10 cellular contexts compared by ENCODE assay signal in the genomic region with DNA sequence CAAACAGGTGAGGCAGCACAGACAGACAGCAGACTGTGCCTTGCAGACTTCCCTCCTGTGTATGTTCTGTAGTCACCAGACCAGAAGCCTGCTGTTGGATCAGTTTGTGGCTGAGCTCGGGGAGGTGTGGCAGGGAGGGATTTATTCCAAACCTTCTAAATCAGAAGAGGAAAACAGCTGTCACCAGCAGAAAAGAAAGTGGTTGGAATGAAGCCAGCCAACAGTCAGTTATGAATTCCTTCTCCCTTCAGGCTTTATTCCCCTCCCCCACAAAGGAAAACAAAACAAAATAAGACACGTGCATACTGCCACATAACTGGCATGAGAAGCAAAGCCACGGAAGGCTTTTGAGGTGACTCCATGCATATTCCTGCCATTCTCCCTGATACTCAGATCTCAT. TPM values are rescaled to one million over a fixed set of nuclear protein-coding genes. Genes with fewer than 3 reads are reported as not detected.
DNase-seq lines count a peak whose midpoint lies in the region; ATAC-seq and TF ChIP-seq lines count a peak whose summit lies in the region.
"Had no signal": no experiment of that assay in that cellular context is flagged by ENCODE, and none has a peak within 500 bp of the region (broad histone marks: within the 10 kb centered on the region; RNA-seq: fewer than 3 reads in every experiment).

No MANE protein-coding gene starts in this region.

- H3K4me3 Mint-ChIP-seq in CD14-positive monocyte = no peak overlapping the region

- H3K9me3 ChIP-seq in adipocyte (ENCODE audit: control insufficient read depth, low read length) = no peaks in the 10 kb centered on the region
- H3K9me3 ChIP-seq in thoracic aorta = no peaks in the 10 kb centered on the region

- H3K27me3 Mint-ChIP-seq in CD14-positive monocyte (ENCODE audit: low read depth in 3 of 3) = no peaks in the 10 kb centered on the region

- DNase-seq in activated naive CD4-positive, alpha-beta T cell treated with anti-CD3 and anti-CD28 coated beads, Interleukin-2, amount 50 U/mL, for 72 hours (ENCODE audit: low spot score in 2 of 2) = no peak
- DNase-seq in activated naive CD4-positive, alpha-beta T cell treated with anti-CD3 and anti-CD28 coated beads, Interleukin-2, amount 50 U/mL, for 16 hours = no peak
- DNase-seq in adipocyte (ENCODE audit: low read depth) = peak; percentile 69
- DNase-seq in iris pigment epithelial cell (ENCODE audit: low read depth) = peak; percentile 77
- no peak for DNase-seq in thoracic aorta (ENCODE audit: low spot score)
- DNase-seq in SIG-M5 (lab: John Stamatoyannopoulos, UW) = no peak
- no peak for DNase-seq in CD14-positive monocyte (ENCODE audit: low spot score)
- DNase-seq in germinal center (ENCODE audit: low spot score) = no peak
- DNase-seq: DMS79 had no signal

- intact Hi-C loops in CD14-positive monocyte (cut with micrococcal nuclease) = no loop called here

- no peaks in the 10 kb centered on the region for H3K9me3 Mint-ChIP-seq in activated naive CD4-positive, alpha-beta T cell treated with anti-CD3 and anti-CD28 coated beads, Interleukin-2, amount 50 U/mL, for 72 hours
- no peaks in the 10 kb centered on the region for H3K9me3 Mint-ChIP-seq in CD14-positive monocyte

- TF ChIP-seq CTCF in thoracic aorta (IDR thresholded peaks at IDR 0.05) (no peak), CD14-positive monocyte (IDR thresholded peaks at IDR 0.05) (no peak)

- ATAC-seq in activated naive CD4-positive, alpha-beta T cell treated with anti-CD3 and anti-CD28 coated beads, Interleukin-2, amount 50 U/mL, for 72 hours = no peak
- no peak for ATAC-seq in thoracic aorta (ENCODE audit: insufficient number of reproducible peaks, low FRiP score, low read depth)

- peaks cover 85% of the 10 kb centered on the region for H3K36me3 ChIP-seq in adipocyte (ENCODE audit: control insufficient read depth, insufficient read depth, low read length, severe bottlenecking)
- H3K36me3 ChIP-seq in thoracic aorta = peaks cover 43% of the 10 kb centered on the region

- H3K4me1 ChIP-seq in adipocyte (ENCODE audit: control insufficient read depth, insufficient read depth, low read length) (peaks cover 41% of the 10 kb centered on the region), thoracic aorta (ENCODE audit: control insufficient read depth in 1 of 2, low read depth in 2 of 2) (peaks cover 36 to 49% of the 10 kb centered on the region in 2 donors)

- peak overlapping the region; percentile 21 to 46 for H3K27ac ChIP-seq in thoracic aorta
- H3K27ac ChIP-seq: HL-60 had no signal

- peaks cover 10% of the 10 kb centered on the region for H3K4me1 Mint-ChIP-seq in CD14-positive monocyte

- peaks cover 23 to 84% of the 10 kb centered on the region in 2 donors for H3K36me3 Mint-ChIP-seq in activated naive CD4-positive, alpha-beta T cell treated with anti-CD3 and anti-CD28 coated beads, Interleukin-2, amount 50 U/mL, for 72 hours
- H3K36me3 Mint-ChIP-seq in CD14-positive monocyte = peaks cover 83 to 100% of the 10 kb centered on the region in 2 donors

- H3K27ac Mint-ChIP-seq in activated naive CD4-positive, alpha-beta T cell treated with anti-CD3 and anti-CD28 coated beads, Interleukin-2, amount 50 U/mL, for 72 hours = peak overlapping the region; percentile 61 to 79
- peak overlapping the region in 3 of 7 donors; percentile 46 to 76 (median 51) for H3K27ac Mint-ChIP-seq in CD14-positive monocyte

- peak overlapping the region; percentile 8 for H3K9ac ChIP-seq in adipocyte (ENCODE audit: low read length)

- H3K27me3 ChIP-seq in adipocyte (replicated peaks; ENCODE audit: control insufficient read depth, insufficient read depth, low read length) (no peaks in the 10 kb centered on the region), thoracic aorta (replicated peaks; ENCODE audit: insufficient read depth) (no peaks in the 10 kb centered on the region)

- H3K4me3 ChIP-seq in adipocyte (ENCODE audit: low read length) = no peak overlapping the region
- no peak overlapping the region for H3K4me3 ChIP-seq in thoracic aorta

RNA-seq across cellular contexts. Expression of a gene that starts 19.0 kb away (rescaled TPM):
- 10 to 100 TPM; 15.9 to 21.0 TPM for total RNA-seq in activated naive CD4-positive, alpha-beta T cell treated with anti-CD3 and anti-CD28 coated beads, Interleukin-2, amount 50 U/mL, for 72 hours
- total RNA-seq in thoracic aorta = 10 to 100 TPM; 13.5 to 22.9 TPM
- 1 to 10 TPM; 8.3 to 9.5 TPM for polyA plus RNA-seq in CD14-positive monocyte

RNA-seq across cellular contexts. Expression of a gene that starts 57.7 kb away (rescaled TPM):
- total RNA-seq in activated naive CD4-positive, alpha-beta T cell treated with anti-CD3 and anti-CD28 coated beads, Interleukin-2, amount 50 U/mL, for 72 hours = 10 to 100 TPM; 37.8 to 59.5 TPM
- total RNA-seq in thoracic aorta = 10 to 100 TPM; 13.3 to 29.9 TPM
- 1 to 10 TPM; 3.1 to 6.0 TPM for polyA plus RNA-seq in CD14-positive monocyte

Comparison
In these comparisons a context has a peak if more than half of its experiments do, and no peak if none do; other contexts are left out.
1. DNase-seq: peak in adipocyte (single experiment) and iris pigment epithelial cell (single experiment); none in activated naive CD4-positive, alpha-beta T cell treated with anti-CD3 and anti-CD28 coated beads, Interleukin-2, amount 50 U/mL, for 72 hours (0 of 2), activated naive CD4-positive, alpha-beta T cell treated with anti-CD3 and anti-CD28 coated beads, Interleukin-2, amount 50 U/mL, for 16 hours (single experiment), thoracic aorta (single experiment), SIG-M5 (single experiment), CD14-positive monocyte (single experiment) and germinal center (single experiment).